28 cellular contexts compared by ENCODE assay signal in genomic region chr13:48165063-48165462, GRCh38.
"Had no signal": no experiment of that assay in that cellular context is flagged by ENCODE, and none has a peak within 500 bp of the region (broad histone marks: within the 10 kb centered on the region; RNA-seq: fewer than 3 reads in every experiment).

No MANE protein-coding gene starts in this region.

- H3K27me3 ChIP-seq: adrenal gland, ascending aorta, brain microvascular endothelial cell, hepatocyte, stomach, upper lobe of left lung had no signal

- H3K9me3 Mint-ChIP-seq: activated B cell treated with CpG ODN at 0.5 μM for 24 hours; activated T-cell treated with anti-CD3 and anti-CD28 coated beads, Interleukin-2, amount 50 U/mL, for 4 hours; activated T-helper 2 cell treated with anti-CD3 and anti-CD28 coated beads, Interferon-gamma antibody, Interleukin-2, Interleukin-4, amounts not matched to agents 10 μg/mL and 5 μg/mL and 100 μg/mL, durations not matched to agents 14 hours and 24 hours and 36 hours; effector memory CD8-positive, alpha-beta T cell; immature natural killer cell; nephron; stimulated activated memory B cell treated with anti-CD40 and anti-IgM and Interleukin-4, amounts not matched to agents 10 μg/mL and 1 μg/mL and 100 μg/mL, for 72 hours had no signal

- DNase-seq: activated B cell treated with CpG ODN at 0.5 μM for 24 hours; activated CD4-positive, alpha-beta T cell treated with anti-CD3 and anti-CD28 coated beads for 36 hours; activated CD4-positive, alpha-beta T cell treated with anti-CD3 and anti-CD28 coated beads, Interleukin-2, amount 50 U/mL, for 4 hours; activated CD8-positive, alpha-beta memory T cell treated with anti-CD3 and anti-CD28 coated beads, Interleukin-2, amount 50 U/mL, for 48 hours; activated naive CD4-positive, alpha-beta T cell; activated T-cell treated with anti-CD3 and anti-CD28 coated beads, Interleukin-2, amount 50 U/mL, for 4 hours; adrenal gland; brain microvascular endothelial cell; central memory CD4-positive, alpha-beta T cell; effector memory CD8-positive, alpha-beta T cell; foreskin melanocyte; glutamatergic neuron; immature natural killer cell; kidney glomerular epithelial cell; left ventricle myocardium inferior; right cardiac atrium; stimulated activated CD4-positive, alpha-beta T cell treated with anti-CD3 and anti-CD28 coated beads, Interleukin-15, amount 100 ng/mL, for 24 hours; stomach; T-helper 9 cell; upper lobe of left lung had no signal

- H3K27ac Mint-ChIP-seq: activated B cell treated with CpG ODN at 0.5 μM for 24 hours; activated CD4-positive, alpha-beta T cell treated with anti-CD3 and anti-CD28 coated beads for 36 hours; activated naive CD8-positive, alpha-beta T cell; activated T-helper 2 cell treated with anti-CD3 and anti-CD28 coated beads, Interferon-gamma antibody, Interleukin-2, Interleukin-4, amounts not matched to agents 10 μg/mL and 5 μg/mL and 100 μg/mL, durations not matched to agents 14 hours and 24 hours and 36 hours; effector memory CD8-positive, alpha-beta T cell; immature natural killer cell; nephron; stimulated activated memory B cell treated with anti-CD40 and anti-IgM and Interleukin-4, amounts not matched to agents 10 μg/mL and 1 μg/mL and 100 μg/mL, for 72 hours had no signal

- H3K36me3 ChIP-seq: adrenal gland, ascending aorta, brain microvascular endothelial cell, left ventricle myocardium inferior, stomach, upper lobe of left lung had no signal

- H2AFZ ChIP-seq: hepatocyte, parathyroid adenoma had no signal

- H3K4me3 Mint-ChIP-seq: activated B cell treated with CpG ODN at 0.5 μM for 24 hours; activated CD4-positive, alpha-beta T cell treated with anti-CD3 and anti-CD28 coated beads for 36 hours; activated naive CD8-positive, alpha-beta T cell; activated T-cell treated with anti-CD3 and anti-CD28 coated beads, Interleukin-2, amount 50 U/mL, for 4 hours; effector memory CD8-positive, alpha-beta T cell; immature natural killer cell; nephron; stimulated activated memory B cell treated with anti-CD40 and anti-IgM and Interleukin-4, amounts not matched to agents 10 μg/mL and 1 μg/mL and 100 μg/mL, for 72 hours had no signal

- ATAC-seq: activated CD4-positive, alpha-beta T cell treated with anti-CD3 and anti-CD28 coated beads for 36 hours; activated T-cell treated with anti-CD3 and anti-CD28 coated beads, Interleukin-2, amount 50 U/mL, for 4 hours; effector memory CD8-positive, alpha-beta T cell; right cardiac atrium; stimulated activated memory B cell treated with anti-CD40 and anti-IgM and Interleukin-4, amounts not matched to agents 10 μg/mL and 1 μg/mL and 100 μg/mL, for 72 hours had no signal

- H3K4me3 ChIP-seq: adrenal gland, ascending aorta, hepatocyte, left ventricle myocardium inferior, smooth muscle cell, stomach, upper lobe of left lung had no signal

- H3K4me2 ChIP-seq: hepatocyte, smooth muscle cell had no signal

- H3K9me3 ChIP-seq: adrenal gland, ascending aorta, left ventricle myocardium inferior, stomach, upper lobe of left lung had no signal

- H3K27ac ChIP-seq: adrenal gland, ascending aorta, brain microvascular endothelial cell, hepatocyte, left ventricle myocardium inferior, parathyroid adenoma, stomach, upper lobe of left lung had no signal

- H3K4me1 ChIP-seq: adrenal gland, ascending aorta had no signal

- H3K79me2 ChIP-seq: hepatocyte, parathyroid adenoma had no signal

- H3K27me3 Mint-ChIP-seq: activated B cell treated with CpG ODN at 0.5 μM for 24 hours; activated CD4-positive, alpha-beta T cell treated with anti-CD3 and anti-CD28 coated beads for 36 hours; activated naive CD8-positive, alpha-beta T cell; effector memory CD8-positive, alpha-beta T cell; stimulated activated memory B cell treated with anti-CD40 and anti-IgM and Interleukin-4, amounts not matched to agents 10 μg/mL and 1 μg/mL and 100 μg/mL, for 72 hours had no signal

- H3K36me3 Mint-ChIP-seq: activated naive CD8-positive, alpha-beta T cell; stimulated activated memory B cell treated with anti-CD40 and anti-IgM and Interleukin-4, amounts not matched to agents 10 μg/mL and 1 μg/mL and 100 μg/mL, for 72 hours had no signal
